ENCODE assay signal across 8 cellular contexts in genomic region chr19:58556633-58557252, GRCh38. TPM values are rescaled to one million over a fixed set of nuclear protein-coding genes. Genes with fewer than 3 reads are reported as not detected.
A peak's percentile ranks its signal among the peaks of the same experiment; 100 is the strongest.
DNase-seq lines count a peak whose midpoint lies in the region; ATAC-seq and TF ChIP-seq lines count a peak whose summit lies in the region.

No MANE protein-coding gene starts in this region.

- H3K27ac Mint-ChIP-seq in nephron = peak overlapping the region; percentile 98 to 100 (median 100)

- H3K4me1 Mint-ChIP-seq in nephron = peaks cover 44% of the 10 kb centered on the region

- no peak for ATAC-seq in HG02623 (IDR thresholded peaks at IDR 0.05; ENCODE audit: unreplicated experiment)

- TF ChIP-seq CTCF in BE2C (IDR thresholded peaks at IDR 0.05; ENCODE audit: low read depth, low read length) (no peak), LNCaP clone FGC (IDR thresholded peaks at IDR 0.05; ENCODE audit: control insufficient read depth, extremely low read depth, insufficient read depth) (no peak), colonic mucosa (IDR thresholded peaks at IDR 0.05) (no peak), nephron (IDR thresholded peaks at IDR 0.05; ENCODE audit: unreplicated experiment in 3 of 3) (no peak), GM20000 (IDR thresholded peaks at IDR 0.05; ENCODE audit: extremely low read depth, missing control alignments) (no peak)

- DNase-seq in BE2C (no peak), LNCaP clone FGC (ENCODE audit: low read depth) (no peak), colonic mucosa (peak; percentile 22), GM20000 (ENCODE audit: low spot score) (no peak), cerebellum (ENCODE audit: low spot score) (no peak)
- no peak for DNase-seq in stimulated activated CD4-positive, alpha-beta T cell treated with anti-CD3 and anti-CD28 coated beads, Interleukin-2, amount 100 ng/mL, for 24 hours

- peaks cover 4% of the 10 kb centered on the region for H3K27me3 Mint-ChIP-seq in nephron (ENCODE audit: low read depth)

- H3K36me3 Mint-ChIP-seq in nephron (ENCODE audit: low read depth) = peaks cover 34% of the 10 kb centered on the region

- no peaks in the 10 kb centered on the region for H3K9me3 ChIP-seq in BE2C
- no peaks in the 10 kb centered on the region for H3K9me3 ChIP-seq in colonic mucosa

- H3K4me3 Mint-ChIP-seq in nephron = peak overlapping the region; percentile 91 to 98 (median 96)

- H3K27me3 ChIP-seq in BE2C (no peaks in the 10 kb centered on the region), colonic mucosa (no peaks in the 10 kb centered on the region)

- H3K9ac ChIP-seq in colonic mucosa (ENCODE audit: low read depth in 2 of 2, low read length in 2 of 2) = peak overlapping the region; percentile 85 to 98

- H3K9me3 Mint-ChIP-seq in nephron = no peaks in the 10 kb centered on the region

- H3K4me1 ChIP-seq in BE2C (peaks cover 8% of the 10 kb centered on the region), colonic mucosa (peaks cover 24% of the 10 kb centered on the region)

- H3K27ac ChIP-seq in colonic mucosa = no peak overlapping the region

- peak overlapping the region; percentile 99 for H3K4me3 ChIP-seq in BE2C (ENCODE audit: low read depth, low read length)
- peak overlapping the region; percentile 98 for H3K4me3 ChIP-seq in LNCaP clone FGC (ENCODE audit: low read depth, low read length)
- peak overlapping the region; percentile 64 for H3K4me3 ChIP-seq in colonic mucosa

- intact Hi-C loops in colonic mucosa (cut with DNase I) = no loop called here

- H3K36me3 ChIP-seq in BE2C (peaks cover 25% of the 10 kb centered on the region), colonic mucosa (peaks cover 7% of the 10 kb centered on the region)

RNA-seq across cellular contexts. Expression of gene UBE2M, which starts 1.7 kb away (rescaled TPM):
- polyA plus RNA-seq in BE2C (2012; ENCODE audit: insufficient read depth, insufficient read length, low read depth) = 219 TPM
- total RNA-seq in colonic mucosa (10 to 100 TPM; 63.0 to 79.4 TPM), cerebellum (36.0 TPM)

RNA-seq across cellular contexts. Expression of gene CHMP2A, which starts 1.8 kb away (rescaled TPM):
- polyA plus RNA-seq in BE2C (2012; ENCODE audit: insufficient read depth, insufficient read length, low read depth) = 355 TPM
- 100 to 1,000 TPM; 176 to 183 TPM for total RNA-seq in colonic mucosa
- total RNA-seq in cerebellum = 31.8 TPM

RNA-seq across cellular contexts. Expression of gene TRIM28, which starts 12.9 kb away (rescaled TPM):
- polyA plus RNA-seq in BE2C (2012; ENCODE audit: insufficient read depth, insufficient read length, low read depth) = 511 TPM
- 100 to 1,000 TPM; 205 to 412 TPM for total RNA-seq in colonic mucosa
- total RNA-seq in cerebellum = 207 TPM

RNA-seq across cellular contexts. Expression of gene MZF1, which starts 16.4 kb away (rescaled TPM):
- 49.9 TPM for polyA plus RNA-seq in BE2C (2012; ENCODE audit: insufficient read depth, insufficient read length, low read depth)
- total RNA-seq in colonic mucosa = 10 to 100 TPM; 19.3 to 39.2 TPM
- 20.5 TPM for total RNA-seq in cerebellum

RNA-seq across cellular contexts. Expression of gene ZBTB45, which starts 37.1 kb away (rescaled TPM):
- 31.4 TPM for polyA plus RNA-seq in BE2C (2012; ENCODE audit: insufficient read depth, insufficient read length, low read depth)
- total RNA-seq in colonic mucosa = 10 to 100 TPM; 13.5 to 20.2 TPM
- 7.5 TPM for total RNA-seq in cerebellum
